8 cellular contexts compared by ENCODE assay signal in genomic region chr7:158588085-158588877, GRCh38. TPM values are rescaled to one million over a fixed set of nuclear protein-coding genes. Genes with fewer than 3 reads are reported as not detected.
DNase-seq lines count a peak whose midpoint lies in the region; ATAC-seq and TF ChIP-seq lines count a peak whose summit lies in the region.

No MANE protein-coding gene starts in this region.

- ATAC-seq in activated naive CD8-positive, alpha-beta T cell treated with anti-CD3 and anti-CD28 coated beads, Interleukin-2, amount 50 U/mL, for 24 hours: no peak
- no peak for ATAC-seq in left colon

- TF ChIP-seq CTCF in astrocyte of the spinal cord (IDR thresholded peaks at IDR 0.05; ENCODE audit: low read depth, low read length) (no peak), uterus (IDR thresholded peaks at IDR 0.05) (no peak)

- H3K4me1 Mint-ChIP-seq in activated naive CD8-positive, alpha-beta T cell (ENCODE audit: low read depth): peaks cover 14% of the 10 kb centered on the region
- H3K4me1 Mint-ChIP-seq in activated naive CD8-positive, alpha-beta T cell treated with anti-CD3 and anti-CD28 coated beads, Interleukin-2, amount 50 U/mL, for 24 hours: peaks cover 5% of the 10 kb centered on the region

- no peak overlapping the region for H3K27ac ChIP-seq in uterus

- H3K4me3 ChIP-seq in astrocyte of the spinal cord (ENCODE audit: low read depth, low read length) (peak overlapping the region; percentile 15), uterus (peak overlapping the region; percentile 6 to 32), MG63 (no peak overlapping the region)

- H3K27ac Mint-ChIP-seq in activated naive CD8-positive, alpha-beta T cell: no peak overlapping the region
- no peak overlapping the region for H3K27ac Mint-ChIP-seq in activated naive CD8-positive, alpha-beta T cell treated with anti-CD3 and anti-CD28 coated beads, Interleukin-2, amount 50 U/mL, for 24 hours

- intact Hi-C loops in uterus (cut with DNase I; ENCODE audit: low total_unique reads) (no loop called here), left colon (cut with DNase I, micrococcal nuclease) (no loop called here)

- peaks cover 27% of the 10 kb centered on the region for H3K27me3 Mint-ChIP-seq in activated naive CD8-positive, alpha-beta T cell
- H3K27me3 Mint-ChIP-seq in activated naive CD8-positive, alpha-beta T cell treated with anti-CD3 and anti-CD28 coated beads, Interleukin-2, amount 50 U/mL, for 24 hours: peaks cover 41% of the 10 kb centered on the region

- H3K9me3 Mint-ChIP-seq in activated naive CD8-positive, alpha-beta T cell (ENCODE audit: low read depth): no peaks in the 10 kb centered on the region
- H3K9me3 Mint-ChIP-seq in activated naive CD8-positive, alpha-beta T cell treated with anti-CD3 and anti-CD28 coated beads, Interleukin-2, amount 50 U/mL, for 24 hours: no peaks in the 10 kb centered on the region

- DNase-seq in activated naive CD8-positive, alpha-beta T cell treated with anti-CD3 and anti-CD28 coated beads, Interleukin-2, amount 50 U/mL, for 24 hours: no peak
- DNase-seq in astrocyte of the spinal cord (ENCODE audit: low read depth, low spot score): no peak
- peak; percentile 82 for DNase-seq in mesenteric fat pad (ENCODE audit: low spot score)
- no peak for DNase-seq in uterus
- no peak for DNase-seq in left colon
- DNase-seq in dermis blood vessel endothelial cell: no peak
- DNase-seq in MG63: no peak

- peaks cover 6 to 14% of the 10 kb centered on the region in 2 donors for H3K4me1 ChIP-seq in uterus

- TF ChIP-seq POLR2A in uterus (IDR thresholded peaks at IDR 0.05): no peak

- H3K36me3 Mint-ChIP-seq in activated naive CD8-positive, alpha-beta T cell: no peaks in the 10 kb centered on the region
- H3K36me3 Mint-ChIP-seq in activated naive CD8-positive, alpha-beta T cell treated with anti-CD3 and anti-CD28 coated beads, Interleukin-2, amount 50 U/mL, for 24 hours (ENCODE audit: low read depth): no peaks in the 10 kb centered on the region

- peak overlapping the region; percentile 58 for H3K4me3 Mint-ChIP-seq in activated naive CD8-positive, alpha-beta T cell
- no peak overlapping the region for H3K4me3 Mint-ChIP-seq in activated naive CD8-positive, alpha-beta T cell treated with anti-CD3 and anti-CD28 coated beads, Interleukin-2, amount 50 U/mL, for 24 hours

- H3K36me3 ChIP-seq in uterus (no peaks in the 10 kb centered on the region), MG63 (no peaks in the 10 kb centered on the region)

- H3K9me3 ChIP-seq in uterus (no peaks in the 10 kb centered on the region), MG63 (no peaks in the 10 kb centered on the region)

- H3K27me3 ChIP-seq in uterus (no peaks in the 10 kb centered on the region), MG63 (no peaks in the 10 kb centered on the region)

- in situ Hi-C loops in astrocyte of the spinal cord (cut with HindIII; ENCODE audit: low sequenced_read_pairs): no loop called here

RNA-seq across cellular contexts. Expression of gene PTPRN2, which starts 0.7 kb away (rescaled TPM):
- 2.6 TPM for total RNA-seq in mesenteric fat pad
- total RNA-seq in uterus: 1 to 10 TPM; 1.2 to 5.2 (median 2.3) TPM
- 10 to 100 TPM; 30.3 to 40.7 TPM for total RNA-seq in left colon
- 2.1 and 2.2 TPM in 2 replicates for total RNA-seq in dermis blood vessel endothelial cell
- 0.16 TPM in 1 of 2 replicates, not detected in the other for total RNA-seq in MG63 (2014; rRNA removed; shearing (Covaris generic); ENCODE audit: low replicate concordance)
